In genomic region chr1:233295775-233296322, GRCh38 we compare ENCODE assay signal across 8 cellular contexts. TPM values are rescaled to one million over a fixed set of nuclear protein-coding genes. Genes with fewer than 3 reads are reported as not detected.
DNase-seq lines count a peak whose midpoint lies in the region; ATAC-seq and TF ChIP-seq lines count a peak whose summit lies in the region.

No MANE protein-coding gene starts in this region.

- H3K4me3 ChIP-seq in heart right ventricle (peak overlapping the region; percentile 30 to 67 (median 58)), liver (ENCODE audit: low read depth in 1 of 3, low read length in 3 of 3) (peak overlapping the region in 2 of 3 donors; percentile 3 to 82), tibial artery (peak overlapping the region; percentile 52 to 69)

- peak overlapping the region; percentile 95 for H3K4me3 Mint-ChIP-seq in activated naive CD8-positive, alpha-beta T cell

- peaks cover 27% of the 10 kb centered on the region for H3K4me1 Mint-ChIP-seq in activated naive CD8-positive, alpha-beta T cell (ENCODE audit: low read depth)

- 4 to 6% methylated on average over 8 of the region's 8 CpGs for WGBS in heart right ventricle, 2 donors
- 14% methylated on average over 8 of the region's 8 CpGs for WGBS in liver

- ATAC-seq in heart right ventricle (peak in 1 of 8 donors; percentile 53), left ventricle myocardium superior (no peak), GM18873 (IDR thresholded peaks at IDR 0.05; ENCODE audit: low FRiP score, unreplicated experiment) (no peak), GM21529 (IDR thresholded peaks at IDR 0.05; ENCODE audit: unreplicated experiment) (no peak)

- no peak overlapping the region for H3K9ac ChIP-seq in liver (ENCODE audit: low read depth in 1 of 2, low read length in 2 of 2)

- H3K27ac ChIP-seq in heart right ventricle (peak overlapping the region in 1 of 10 donors; percentile 65), liver (ENCODE audit: low read depth in 1 of 2, low read length in 2 of 2) (no peak overlapping the region), tibial artery (no peak overlapping the region)

- no peak for TF ChIP-seq RAD21 in liver (IDR thresholded peaks at IDR 0.05)

- H3K36me3 Mint-ChIP-seq in activated naive CD8-positive, alpha-beta T cell, result no peaks in the 10 kb centered on the region

- H3K4me1 ChIP-seq in heart right ventricle (peaks cover 0 to 14% (median 5%) of the 10 kb centered on the region in 9 donors), liver (ENCODE audit: control insufficient read depth in 4 of 4, insufficient read depth in 4 of 4, low read length in 3 of 4) (peaks cover 3 to 7% (median 5%) of the 10 kb centered on the region in 4 donors), tibial artery (peaks cover 0 to 8% (median 6%) of the 10 kb centered on the region in 4 donors)

- DNase-seq in heart right ventricle (no peak), left ventricle myocardium superior (no peak), tibial artery (no peak), middle frontal gyrus (ENCODE audit: extremely low spot score, low spot score) (no peak)

- intact Hi-C loops in heart right ventricle (cut with DNase I), result no loop called here
- intact Hi-C loops in left ventricle myocardium superior (cut with micrococcal nuclease), result no loop called here
- intact Hi-C loops in tibial artery (cut with DNase I; ENCODE audit: low total_unique reads), result no loop called here

- H3K27me3 ChIP-seq in heart right ventricle (peaks cover 0 to 52% (median 35%) of the 10 kb centered on the region in 7 donors), liver (ENCODE audit: control insufficient read depth in 4 of 4, insufficient read depth in 4 of 4, low read length in 3 of 4) (peaks cover 0 to 4% (median 0%) of the 10 kb centered on the region in 4 donors), tibial artery (peaks cover 0 to 14% of the 10 kb centered on the region in 2 donors)

- no peaks in the 10 kb centered on the region for H3K27me3 Mint-ChIP-seq in activated naive CD8-positive, alpha-beta T cell

- no peaks in the 10 kb centered on the region for H3K9me3 Mint-ChIP-seq in activated naive CD8-positive, alpha-beta T cell (ENCODE audit: low read depth)

- peak overlapping the region; percentile 77 for H3K27ac Mint-ChIP-seq in activated naive CD8-positive, alpha-beta T cell

- H3K36me3 ChIP-seq in heart right ventricle, result no peaks in the 10 kb centered on the region
- no peaks in the 10 kb centered on the region for H3K36me3 ChIP-seq in liver (ENCODE audit: control insufficient read depth in 4 of 4, insufficient read depth in 3 of 4, low read depth in 1 of 4, low read length in 3 of 4)
- no peaks in the 10 kb centered on the region for H3K36me3 ChIP-seq in tibial artery

- H3K9me3 ChIP-seq in heart right ventricle (no peaks in the 10 kb centered on the region), liver (ENCODE audit: control insufficient read depth in 4 of 4, low read length in 3 of 4) (no peaks in the 10 kb centered on the region), tibial artery (no peaks in the 10 kb centered on the region)

- TF ChIP-seq CTCF in heart right ventricle (IDR thresholded peaks at IDR 0.05), result no peak
- TF ChIP-seq CTCF in liver (IDR thresholded peaks at IDR 0.05; ENCODE audit: low read depth, low read length, missing input control), result no peak
- no peak for TF ChIP-seq CTCF in tibial artery (IDR thresholded peaks at IDR 0.05)

TF ChIP-seq in liver, 16 proteins besides CTCF, POLR2A, EP300 and RAD21:
- TF ChIP-seq YY1 (IDR thresholded peaks at IDR 0.05), result no peak
- TF ChIP-seq SP1 (IDR thresholded peaks at IDR 0.05), result no peak
- TF ChIP-seq RXRA (IDR thresholded peaks at IDR 0.05), result no peak
- TF ChIP-seq NR2F2 (IDR thresholded peaks at IDR 0.05), result no peak
- no peak for TF ChIP-seq FOXA1 (IDR thresholded peaks at IDR 0.05)
- TF ChIP-seq HNF4G (IDR thresholded peaks at IDR 0.05), result no peak
- no peak for TF ChIP-seq TAF1 (conservative IDR thresholded peaks at IDR 0.05)
- TF ChIP-seq MAX (IDR thresholded peaks at IDR 0.05), result no peak

RNA-seq across cellular contexts. Expression of gene PCNX2, which starts 0.3 kb away (rescaled TPM):
- total RNA-seq in heart right ventricle (1 to 10 TPM in 8 of 10 donors, under 1 TPM in 2; 0.77 to 3.1 (median 1.6) TPM), left ventricle myocardium superior (1.3 TPM), liver (1 to 10 TPM in 1 of 2 donors, under 1 TPM in 1; 0.89 to 3.1 TPM)
- polyA plus RNA-seq in heart right ventricle (under 1 TPM; 0.29 to 0.37 TPM), liver (under 1 TPM; 0.20 to 0.96 TPM)

RNA-seq across cellular contexts. Expression of gene MAP3K21, which starts 31.7 kb away (rescaled TPM):
- total RNA-seq in heart right ventricle (under 1 TPM; 0.09 to 0.47 (median 0.17) TPM), left ventricle myocardium superior (0.50 TPM), liver (1 to 10 TPM in 1 of 2 donors, under 1 TPM in 1; 0.51 to 7.3 TPM)
- polyA plus RNA-seq in heart right ventricle (under 1 TPM; 0.07 to 0.37 TPM), liver (1 to 10 TPM; 1.6 TPM)
